In the genomic region with DNA sequence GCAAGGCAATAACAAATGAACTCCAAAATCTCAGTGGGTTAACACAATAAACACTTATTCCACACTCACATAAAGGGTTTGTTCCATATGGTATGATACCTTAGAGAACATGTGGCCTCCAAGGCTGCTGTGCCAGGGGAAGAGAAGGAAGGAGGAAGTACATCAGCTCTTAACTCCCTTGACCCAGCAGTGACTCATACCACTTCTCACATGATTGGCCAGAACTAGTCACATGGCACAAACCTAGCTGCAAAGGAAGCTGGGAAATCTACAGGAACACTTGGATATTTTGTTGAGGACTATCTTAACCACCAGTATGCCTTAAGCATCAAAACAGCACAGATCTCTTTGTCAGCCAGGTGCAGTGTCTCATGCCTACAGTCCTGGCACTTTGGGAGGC, we compare ENCODE assay signal across 18 cellular contexts.
"Had no signal": no experiment of that assay in that cellular context is flagged by ENCODE, and none has a peak within 500 bp of the region (broad histone marks: within the 10 kb centered on the region; RNA-seq: fewer than 3 reads in every experiment).

No MANE protein-coding gene starts in this region.

- H3K27ac Mint-ChIP-seq: activated CD4-positive, alpha-beta T cell treated with anti-CD3 and anti-CD28 coated beads, Interleukin-2, amount 10 ng/mL, durations not matched to agents 7 days and 5 days; activated naive CD4-positive, alpha-beta T cell treated with anti-CD3 and anti-CD28 coated beads for 36 hours; activated naive CD8-positive, alpha-beta T cell treated with anti-CD3 and anti-CD28 coated beads, Interleukin-2, amount 50 U/mL, for 24 hours; activated T-helper 17 cell treated with anti-CD3 and anti-CD28 coated beads, Interleukin-2, amount 50 U/mL, for 72 hours; effector memory CD8-positive, alpha-beta T cell; naive B cell; neural progenitor cell had no signal

- H3K27ac ChIP-seq: hepatocyte, left lung, neural progenitor cell, pancreas, thoracic aorta, upper lobe of right lung had no signal

- H3K9me3 ChIP-seq: ascending aorta, pancreas, thoracic aorta, upper lobe of right lung had no signal

- H3K4me3 ChIP-seq: ascending aorta, hepatocyte, left lung, neural progenitor cell, pancreas, thoracic aorta, upper lobe of right lung had no signal

- H3K9me3 Mint-ChIP-seq: activated naive CD4-positive, alpha-beta T cell treated with anti-CD3 and anti-CD28 coated beads for 36 hours had no signal

- H3K4me1 Mint-ChIP-seq: activated CD4-positive, alpha-beta T cell treated with anti-CD3 and anti-CD28 coated beads, Interleukin-2, amount 10 ng/mL, durations not matched to agents 7 days and 5 days; activated naive CD8-positive, alpha-beta T cell treated with anti-CD3 and anti-CD28 coated beads, Interleukin-2, amount 50 U/mL, for 24 hours; activated T-helper 17 cell treated with anti-CD3 and anti-CD28 coated beads, Interleukin-2, amount 50 U/mL, for 72 hours; naive B cell had no signal

- FAIRE-seq: bronchial epithelial cell, keratinocyte, pancreas had no signal

- H3K4me3 Mint-ChIP-seq: activated CD4-positive, alpha-beta T cell treated with anti-CD3 and anti-CD28 coated beads, Interleukin-2, amount 10 ng/mL, durations not matched to agents 7 days and 5 days; activated naive CD4-positive, alpha-beta T cell treated with anti-CD3 and anti-CD28 coated beads for 36 hours; activated naive CD8-positive, alpha-beta T cell treated with anti-CD3 and anti-CD28 coated beads, Interleukin-2, amount 50 U/mL, for 24 hours; activated T-helper 17 cell treated with anti-CD3 and anti-CD28 coated beads, Interleukin-2, amount 50 U/mL, for 72 hours; effector memory CD8-positive, alpha-beta T cell; naive B cell; neural progenitor cell had no signal

- H3K36me3 ChIP-seq: ascending aorta, left lung, neural progenitor cell, pancreas, thoracic aorta, upper lobe of right lung had no signal

- H3K27me3 Mint-ChIP-seq: activated CD4-positive, alpha-beta T cell treated with anti-CD3 and anti-CD28 coated beads, Interleukin-2, amount 10 ng/mL, durations not matched to agents 7 days and 5 days; effector memory CD8-positive, alpha-beta T cell had no signal

- H3K27me3 ChIP-seq: ascending aorta, hepatocyte, left lung, neural progenitor cell, pancreas, upper lobe of right lung had no signal

- H3K4me1 ChIP-seq: left lung, pancreas, upper lobe of right lung had no signal

- H2AFZ ChIP-seq: hepatocyte, neural progenitor cell had no signal

- H3K4me2 ChIP-seq: hepatocyte, neural progenitor cell had no signal

- H3K36me3 Mint-ChIP-seq: naive B cell, neural progenitor cell had no signal

- DNase-seq: activated CD4-positive, alpha-beta T cell treated with anti-CD3 and anti-CD28 coated beads, Interleukin-2, amount 10 ng/mL, durations not matched to agents 7 days and 5 days; activated naive CD4-positive, alpha-beta T cell treated with anti-CD3 and anti-CD28 coated beads for 36 hours; activated naive CD8-positive, alpha-beta T cell treated with anti-CD3 and anti-CD28 coated beads, Interleukin-2, amount 50 U/mL, for 24 hours; dermis blood vessel endothelial cell; effector memory CD8-positive, alpha-beta T cell; left lung; mammary epithelial cell; naive B cell; pancreas; upper lobe of right lung had no signal

- ATAC-seq: activated naive CD8-positive, alpha-beta T cell treated with anti-CD3 and anti-CD28 coated beads, Interleukin-2, amount 50 U/mL, for 24 hours; activated T-helper 17 cell treated with anti-CD3 and anti-CD28 coated beads, Interleukin-2, amount 50 U/mL, for 72 hours; effector memory CD8-positive, alpha-beta T cell; left lung; pancreas; sciatic nerve; upper lobe of right lung had no signal

- H3K9ac ChIP-seq: neural progenitor cell had no signal
